8 cellular contexts compared by ENCODE assay signal in the genomic region with DNA sequence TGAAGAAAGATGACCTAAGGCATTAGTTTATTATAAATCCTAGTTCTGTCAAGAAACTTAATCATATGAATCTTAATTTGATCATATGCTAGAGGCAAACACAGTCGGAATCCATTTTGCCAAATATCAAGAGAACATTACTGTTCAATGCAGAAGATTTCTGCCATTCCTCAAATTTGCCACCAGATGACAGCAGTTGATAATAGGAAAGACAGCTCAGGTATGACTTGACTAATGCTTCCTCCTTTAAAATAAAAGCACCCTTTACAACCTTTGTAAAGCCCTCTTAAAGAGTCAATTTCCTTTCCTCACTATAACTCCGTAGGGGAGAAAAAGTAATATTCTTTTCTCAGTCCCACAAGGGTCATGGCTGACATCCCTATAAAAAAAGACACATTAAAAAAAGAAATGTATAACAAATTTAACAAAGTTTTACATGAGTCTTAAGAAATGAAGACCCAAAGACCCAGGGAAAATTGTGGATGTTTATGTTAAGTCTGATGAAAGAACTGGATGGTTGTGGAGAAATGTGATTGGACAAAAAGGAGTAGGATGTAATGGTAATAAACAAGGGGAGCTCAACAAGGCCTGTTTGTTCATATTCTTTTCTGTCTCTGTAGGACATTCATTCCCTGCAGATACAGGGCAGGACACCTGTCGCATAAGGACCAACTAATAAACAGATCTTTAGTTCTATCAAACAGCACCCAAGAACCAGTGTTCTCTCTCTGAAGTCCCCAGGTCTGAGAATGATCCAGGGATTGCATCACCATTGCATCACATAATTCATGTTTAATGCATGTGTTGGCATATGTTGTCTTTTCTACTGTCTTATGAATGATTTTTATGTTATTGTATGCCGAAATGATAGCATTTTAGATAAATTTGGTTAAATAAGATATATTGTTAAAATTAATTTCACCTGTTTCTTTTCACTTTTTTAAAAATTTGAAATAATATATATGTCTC. TPM values are rescaled to one million over a fixed set of nuclear protein-coding genes. Genes with fewer than 3 reads are reported as not detected.
DNase-seq lines count a peak whose midpoint lies in the region; ATAC-seq, FAIRE-seq and TF ChIP-seq lines count a peak whose summit lies in the region.

No MANE protein-coding gene starts in this region.

- H3K18ac ChIP-seq in H1 (ENCODE audit: extremely low read depth, low read length), result no peak overlapping the region

- POLR2A ChIA-PET in H1 (lab: Charles Lee; ENCODE audit: partially characterized antibody), result interaction anchor here (0.9 to 1.1 kb wide), 2 partner anchors 99 to 101 kb away, joined by 3 to 4 read pairs; no protein-coding TSS in a partner anchor

- H3K79me2 ChIP-seq in OCI-LY1 (ENCODE audit: insufficient read depth, low read length), result no peaks in the 10 kb centered on the region
- no peaks in the 10 kb centered on the region for H3K79me2 ChIP-seq in H1 (ENCODE audit: control insufficient read depth in 1 of 2, insufficient read depth in 2 of 2, low read length in 2 of 2)

- no peak overlapping the region for H3K27ac Mint-ChIP-seq in progenitor cell of endocrine pancreas

- no peak overlapping the region for H3K4me3 Mint-ChIP-seq in progenitor cell of endocrine pancreas (ENCODE audit: low read depth)

- H3K56ac ChIP-seq in H1 (replicated peaks; ENCODE audit: insufficient read length, low read depth, low read length), result no peak overlapping the region

- H3K27me3 ChIP-seq in OCI-LY1 (ENCODE audit: insufficient read depth, low read length) (no peaks in the 10 kb centered on the region), H1 (replicated peaks in 1 of 4; ENCODE audit: control insufficient read depth in 3 of 4, extremely low read depth in 1 of 4, insufficient read depth in 3 of 4, low read length in 3 of 4) (peaks cover 0 to 1% (median 0%) of the 10 kb centered on the region in 4 experiments; a peak in 1 of 7 replicates)

- H3K14ac ChIP-seq in H1 (ENCODE audit: insufficient read length), result no peak overlapping the region

- FAIRE-seq in H1 (lab: Jason Lieb, UNC), result peak; percentile 52

- no peak for TF ChIP-seq POLR2A in H1 (IDR thresholded peaks at IDR 0.05; ENCODE audit: control extremely low read depth in 1 of 2, low read depth in 2 of 2, low read length in 2 of 2)

- H3K9ac ChIP-seq in OCI-LY1 (ENCODE audit: low read length) (no peak overlapping the region), H1 (replicated peaks in 1 of 4; ENCODE audit: extremely low read depth in 1 of 4, low read depth in 3 of 4, low read length in 3 of 4) (no peak overlapping the region)

- no peaks in the 10 kb centered on the region for H3K23me2 ChIP-seq in H1 (ENCODE audit: low read depth, low read length)

- H3K4me3 ChIP-seq in OCI-LY1 (ENCODE audit: low read depth, low read length, poor library complexity, severe bottlenecking), result no peak overlapping the region
- H3K4me3 ChIP-seq in H1 (ENCODE audit: extremely low read depth in 1 of 4, insufficient read depth in 2 of 4, low read depth in 3 of 4, low read length in 4 of 4), result no peak overlapping the region

- H3K4ac ChIP-seq in H1 (replicated peaks; ENCODE audit: insufficient read length, low read depth, low read length), result no peak overlapping the region

- H2BK15ac ChIP-seq in H1 (ENCODE audit: low read length), result no peak overlapping the region

- ATAC-seq in GM18519 (IDR thresholded peaks at IDR 0.05; ENCODE audit: low FRiP score, unreplicated experiment) (peak; percentile 46), HG03280 (IDR thresholded peaks at IDR 0.05; ENCODE audit: unreplicated experiment) (peak; percentile 59)

- no peaks in the 10 kb centered on the region for H3K79me1 ChIP-seq in H1 (ENCODE audit: low read depth, low read length)

- H3K36me3 Mint-ChIP-seq in progenitor cell of endocrine pancreas (ENCODE audit: insufficient read depth), result no peaks in the 10 kb centered on the region

- no peak overlapping the region for H2BK120ac ChIP-seq in H1 (replicated peaks; ENCODE audit: low read depth, low read length)

- peak; percentile 97 to 98 for TF ChIP-seq RAD21 in H1 (IDR thresholded peaks at IDR 0.05 in 1 of 2, conservative IDR thresholded peaks at IDR 0.05 in 1 of 2; ENCODE audit: low read depth in 2 of 2, low read length in 2 of 2)

- no peak overlapping the region for H3K23ac ChIP-seq in H1 (ENCODE audit: insufficient read length)

- no peak overlapping the region for H2BK12ac ChIP-seq in H1 (ENCODE audit: low read depth, low read length)

- H4K91ac ChIP-seq in H1 (replicated peaks; ENCODE audit: insufficient read length, low read length), result no peak overlapping the region

- peaks cover 7% of the 10 kb centered on the region for H3K27me3 Mint-ChIP-seq in progenitor cell of endocrine pancreas

- CTCF ChIA-PET in H1 (lab: Charles Lee; ENCODE audit: partially characterized antibody), result interaction anchor here (0.9 to 8.7 kb wide), 23 partner anchors 9 to 165 kb away, joined by 3 to 149 read pairs (median 4); no protein-coding TSS in a partner anchor

- H3K9me3 Mint-ChIP-seq in progenitor cell of endocrine pancreas (ENCODE audit: low read depth), result peaks cover 17% of the 10 kb centered on the region

- H4K8ac ChIP-seq in H1 (ENCODE audit: extremely low read depth, insufficient read depth, low read length), result no peak overlapping the region

- H2BK20ac ChIP-seq in H1 (ENCODE audit: low read length), result no peak overlapping the region

- no peaks in the 10 kb centered on the region for H3F3A ChIP-seq in OCI-LY1 (ENCODE audit: insufficient read depth, low read length)

- TF ChIP-seq EP300 in H1 (IDR thresholded peaks at IDR 0.05; ENCODE audit: borderline replicate concordance in 1 of 2, low read depth in 2 of 2, low read length in 2 of 2), result no peak

- no peak overlapping the region for H2AK5ac ChIP-seq in H1 (ENCODE audit: low read depth, low read length)

- in situ Hi-C loops in Caki2 (cut with HindIII; ENCODE audit: low pct_unique_long_range_greater_than_20kb, low sequenced_read_pairs), result no loop called here

- TF ChIP-seq CTCF in OCI-LY1 (IDR thresholded peaks at IDR 0.05; ENCODE audit: low read length) (peak; percentile 64), H1 (IDR thresholded peaks at IDR 0.05; ENCODE audit: control extremely low read depth in 1 of 3, insufficient read depth in 1 of 3, low read depth in 1 of 3, low read length in 3 of 3) (peak in 2 of 3 experiments; percentile 76 to 83; a peak in 3 of 4 replicates), progenitor cell of endocrine pancreas (IDR thresholded peaks at IDR 0.05; ENCODE audit: unreplicated experiment) (peak; percentile 33)

- no peak overlapping the region for H2BK5ac ChIP-seq in H1 (ENCODE audit: low read depth, low read length)

- no peaks in the 10 kb centered on the region for H3K9me3 ChIP-seq in OCI-LY1 (ENCODE audit: low read length)
- peaks cover 5 to 13% of the 10 kb centered on the region in 2 experiments; a peak in 3 of 4 replicates for H3K9me3 ChIP-seq in H1 (ENCODE audit: insufficient read depth in 2 of 2, low read depth in 1 of 2, low read length in 1 of 2)

- H3K4me2 ChIP-seq in OCI-LY1 (ENCODE audit: low read length) (no peak overlapping the region), H1 (ENCODE audit: insufficient read depth in 1 of 2, low read depth in 2 of 2, low read length in 2 of 2) (no peak overlapping the region)

- H3K4me1 ChIP-seq in OCI-LY1 (ENCODE audit: insufficient read depth, low read length, severe bottlenecking) (no peaks in the 10 kb centered on the region), H1 (replicated peaks in 1 of 4; ENCODE audit: control insufficient read depth in 3 of 4, insufficient read depth in 4 of 4, low read length in 3 of 4) (no peaks in the 10 kb centered on the region)

- WGBS in H1 (ENCODE audit: extremely low coverage in 1 of 2, insufficient coverage in 1 of 2, insufficient read length in 1 of 2, insufficient replicate concordance in 2 of 2, low coverage in 1 of 2, low lambda C conversion rate in 2 of 2, missing lambda C conversion rate in 1 of 2), 2 experiments, result 69% methylated on average over 4 of the region's 4 CpGs; no CpG with 5 or more reads in 1 of the 2 experiments

- no peaks in the 10 kb centered on the region for H4K20me1 ChIP-seq in OCI-LY1 (ENCODE audit: insufficient read depth, low read length)
- no peaks in the 10 kb centered on the region for H4K20me1 ChIP-seq in H1 (replicated peaks in 1 of 2; ENCODE audit: control insufficient read depth in 1 of 2, insufficient read depth in 2 of 2, low read length in 2 of 2)

- no peaks in the 10 kb centered on the region for H3K4me1 Mint-ChIP-seq in progenitor cell of endocrine pancreas (ENCODE audit: low read depth)

- H3K36me3 ChIP-seq in OCI-LY1 (ENCODE audit: insufficient read depth, low read length), result no peaks in the 10 kb centered on the region
- no peaks in the 10 kb centered on the region; a peak in 1 of 8 replicates for H3K36me3 ChIP-seq in H1 (ENCODE audit: control insufficient read depth in 2 of 4, insufficient read depth in 4 of 4, low read length in 3 of 4)

- peak; percentile 29 for DNase-seq in Caki2 (ENCODE audit: low read depth)
- DNase-seq in H1 (ENCODE audit: low read depth in 1 of 2, low spot score in 2 of 2), result no peak
- DNase-seq in progenitor cell of endocrine pancreas (ENCODE audit: low spot score, unreplicated experiment), result no peak
- no peak for DNase-seq in cortex of kidney (lab: John Stamatoyannopoulos, UW)
- DNase-seq in activated CD4-positive, alpha-beta T cell treated with anti-CD3 and anti-CD28 coated beads, Interleukin-2, amount 50 U/mL, for 1 hour, result no peak

- H2AFZ ChIP-seq in OCI-LY1 (ENCODE audit: low read length) (no peak overlapping the region), H1 (ENCODE audit: low read length) (no peak overlapping the region)

- H3K27ac ChIP-seq in OCI-LY1 (ENCODE audit: low read depth, low read length, poor library complexity, severe bottlenecking) (no peak overlapping the region), H1 (ENCODE audit: low read depth, low read length) (no peak overlapping the region)

- H4K5ac ChIP-seq in H1 (ENCODE audit: insufficient read length, low read depth, low read length), result no peak overlapping the region

- no peaks in the 10 kb centered on the region for H3K9me2 ChIP-seq in OCI-LY1 (ENCODE audit: low read depth, low read length)

RNA-seq across cellular contexts. Expression of gene IL17A, which starts 23.0 kb away (rescaled TPM):
- not detected in 2 replicates for total RNA-seq in Caki2 (2014; rRNA removed; shearing (Covaris generic); ENCODE audit: low replicate concordance)
- total RNA-seq in H1 (2021; fragmentation: NEBNext Ultra II Directional; extraction: Animal tissue kit (Norgen Biotek cat#: 25700)), result not detected in 2 replicates
- polyA plus RNA-seq in H1 (2011; rRNA removed), result not detected in 2 replicates
- polyA plus RNA-seq in H1 (2011; cell fraction: cytosol; rRNA removed), result not detected
- polyA plus RNA-seq in H1 (2011; cell fraction: nucleus; rRNA removed), result not detected
- not detected in 4 replicates for polyA plus RNA-seq in H1 (2012, experiment 1 of 2)
- polyA plus RNA-seq in H1 (2012, experiment 2 of 2), result not detected
- not detected for polyA plus RNA-seq in H1 (2013, experiment 1 of 2)
- polyA plus RNA-seq in H1 (2013, experiment 2 of 2), result not detected
- not detected in 2 replicates for polyA minus RNA-seq in H1 (2011; rRNA and poly(A)+ RNA removed)
- polyA minus RNA-seq in H1 (2011; cell fraction: cytosol; rRNA and poly(A)+ RNA removed), result not detected
- polyA minus RNA-seq in H1 (2011; cell fraction: nucleus; rRNA and poly(A)+ RNA removed), result not detected
- not detected in 2 replicates for total RNA-seq in progenitor cell of endocrine pancreas
